Comparison of ENCODE assay signal across 23 cellular contexts in the genomic region with DNA sequence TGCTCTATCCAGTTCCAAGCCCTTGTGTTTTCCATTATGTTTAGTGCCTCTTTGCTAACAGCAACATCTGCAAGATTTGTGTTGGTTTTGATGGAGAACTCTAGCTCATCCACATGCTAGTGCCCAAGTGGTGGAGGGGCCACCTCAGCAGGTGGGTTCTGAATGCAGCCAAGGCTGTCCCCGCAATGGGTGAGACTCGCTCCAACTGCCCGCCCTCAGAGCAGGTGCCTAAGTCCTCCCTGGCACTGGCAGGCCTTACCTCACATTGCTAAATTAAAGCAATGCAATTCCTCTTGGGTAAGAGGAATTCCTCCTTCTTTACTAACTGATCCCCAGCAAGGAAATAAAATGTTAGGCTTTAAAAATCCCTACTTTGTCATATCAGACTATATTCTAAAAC.
"Had no signal": no experiment of that assay in that cellular context is flagged by ENCODE, and none has a peak within 500 bp of the region (broad histone marks: within the 10 kb centered on the region; RNA-seq: fewer than 3 reads in every experiment).

No MANE protein-coding gene starts in this region.

- H2AFZ ChIP-seq: parathyroid adenoma had no signal

- H3K4me1 Mint-ChIP-seq: nephron; stimulated activated naive B cell treated with anti-CD40 and anti-IgM and Interleukin-4, amounts not matched to agents 10 μg/mL and 1 μg/mL and 100 μg/mL, for 72 hours; stimulated activated naive CD8-positive, alpha-beta T cell treated with anti-CD3 and anti-CD28 coated beads, Interleukin-15, amount 100 ng/mL, for 72 hours had no signal

- H3K27me3 Mint-ChIP-seq: effector memory CD8-positive, alpha-beta T cell; naive B cell; stimulated activated naive B cell treated with anti-CD40 and anti-IgM and Interleukin-4, amounts not matched to agents 10 μg/mL and 1 μg/mL and 100 μg/mL, for 72 hours; stimulated activated naive CD8-positive, alpha-beta T cell treated with anti-CD3 and anti-CD28 coated beads, Interleukin-15, amount 100 ng/mL, for 72 hours had no signal

- H3K4me3 Mint-ChIP-seq: effector memory CD8-positive, alpha-beta T cell; naive B cell; nephron; stimulated activated naive B cell treated with anti-CD40 and anti-IgM and Interleukin-4, amounts not matched to agents 10 μg/mL and 1 μg/mL and 100 μg/mL, for 72 hours; stimulated activated naive CD8-positive, alpha-beta T cell treated with anti-CD3 and anti-CD28 coated beads, Interleukin-15, amount 100 ng/mL, for 72 hours had no signal

- H3K4me3 ChIP-seq: esophagus muscularis mucosa, gastrocnemius medialis, lung, psoas muscle, skin epidermis, thoracic aorta, transverse colon had no signal

- H3K27ac ChIP-seq: epithelial cell of prostate, esophagus muscularis mucosa, gastrocnemius medialis, parathyroid adenoma, psoas muscle, skin epidermis, thoracic aorta, transverse colon had no signal

- H3K9me3 Mint-ChIP-seq: effector memory CD8-positive, alpha-beta T cell; nephron; stimulated activated naive B cell treated with anti-CD40 and anti-IgM and Interleukin-4, amounts not matched to agents 10 μg/mL and 1 μg/mL and 100 μg/mL, for 72 hours; stimulated activated naive CD8-positive, alpha-beta T cell treated with anti-CD3 and anti-CD28 coated beads, Interleukin-15, amount 100 ng/mL, for 72 hours had no signal

- H3K79me2 ChIP-seq: parathyroid adenoma had no signal

- H3K4me1 ChIP-seq: esophagus muscularis mucosa, gastrocnemius medialis, parathyroid adenoma, psoas muscle, transverse colon had no signal

- H3K27ac Mint-ChIP-seq: nephron; stimulated activated naive B cell treated with anti-CD40 and anti-IgM and Interleukin-4, amounts not matched to agents 10 μg/mL and 1 μg/mL and 100 μg/mL, for 72 hours had no signal

- H3K27me3 ChIP-seq: esophagus muscularis mucosa, gastrocnemius medialis, transverse colon had no signal

- H3K9ac ChIP-seq: parathyroid adenoma had no signal

- H3K9me3 ChIP-seq: esophagus muscularis mucosa, gastrocnemius medialis, psoas muscle, thoracic aorta, transverse colon had no signal

- DNase-seq: effector memory CD8-positive, alpha-beta T cell; gastrocnemius medialis; kidney; left cardiac atrium; left ventricle myocardium superior; mesenchymal stem cell; midbrain; naive B cell; occipital lobe; psoas muscle; retina; stimulated activated CD4-positive, alpha-beta T cell treated with anti-CD3 and anti-CD28 coated beads, Interleukin-2, amount 100 ng/mL, for 24 hours; stimulated activated CD4-positive, alpha-beta T cell treated with anti-CD3 and anti-CD28 coated beads, Interleukin-4, amount 100 ng/mL, for 4 hours; stimulated activated naive B cell treated with anti-CD40 and anti-IgM and Interleukin-4, amounts not matched to agents 10 μg/mL and 1 μg/mL and 100 μg/mL, for 72 hours; stimulated activated naive CD8-positive, alpha-beta T cell treated with anti-CD3 and anti-CD28 coated beads, Interleukin-15, amount 100 ng/mL, for 72 hours; transverse colon had no signal
